ENCODE assay signal across 17 cellular contexts in the genomic region with DNA sequence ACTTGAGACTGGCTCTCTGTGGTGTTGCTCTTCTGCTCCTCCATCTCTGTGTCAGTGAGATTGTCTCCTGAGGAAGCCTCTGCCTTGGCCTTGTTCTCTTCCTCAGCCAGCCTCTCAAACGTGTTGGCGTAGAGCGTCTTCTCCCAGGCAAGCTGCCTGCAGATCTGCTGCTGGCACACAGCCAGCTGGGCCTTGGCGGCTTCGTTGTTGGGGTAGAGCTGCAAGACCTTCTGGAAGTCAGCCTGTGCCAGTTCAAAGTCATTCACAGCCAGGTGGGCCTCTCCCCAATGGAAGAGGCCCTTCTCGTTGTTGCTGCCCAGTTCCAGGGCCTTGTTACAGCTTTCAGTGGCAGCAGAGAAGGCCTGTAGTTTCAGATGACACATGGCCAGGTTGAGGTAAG.
DNase-seq lines count a peak whose midpoint lies in the region; ATAC-seq and TF ChIP-seq lines count a peak whose summit lies in the region.
"Had no signal": no experiment of that assay in that cellular context is flagged by ENCODE, and none has a peak within 500 bp of the region (broad histone marks: within the 10 kb centered on the region; RNA-seq: fewer than 3 reads in every experiment).

No MANE protein-coding gene starts in this region.

- H3K4me1 ChIP-seq in BE2C: no peaks in the 10 kb centered on the region
- H3K4me1 ChIP-seq in colonic mucosa: no peaks in the 10 kb centered on the region
- H3K4me1 ChIP-seq: BLaER1 treated with 17β-estradiol and CSF1 and Interleukin-3, amounts not matched to agents 10 nM and 100 nM had no signal

- peak; percentile 11 for DNase-seq in DMS53 (lab: John Stamatoyannopoulos, UW)
- no peak for DNase-seq in DMS53 treated with DMSO at 0.1 percent for 48 hours (lab: John Stamatoyannopoulos, UW; ENCODE audit: unreplicated experiment)
- peak; percentile 27 for DNase-seq in BE2C
- DNase-seq in NCI-H446 (lab: John Stamatoyannopoulos, UW): peak; percentile 88 to 97
- peak; percentile 18 for DNase-seq in cerebellum (ENCODE audit: low spot score)
- no peak for DNase-seq in stimulated activated naive B cell treated with anti-CD40 and anti-IgM and Interleukin-4, amounts not matched to agents 10 μg/mL and 1 μg/mL and 100 μg/mL, for 72 hours
- no peak for DNase-seq in hippocampal formation (lab: John Stamatoyannopoulos, UW)
- DNase-seq in colonic mucosa: no peak
- DNase-seq: 8988T; Calu3; CD8-positive, alpha-beta T cell; DMS153; GDM1; GM23248 had no signal

- H3K27ac Mint-ChIP-seq in stimulated activated naive B cell treated with anti-CD40 and anti-IgM and Interleukin-4, amounts not matched to agents 10 μg/mL and 1 μg/mL and 100 μg/mL, for 72 hours: no peak overlapping the region
- H3K27ac Mint-ChIP-seq: CD8-positive, alpha-beta T cell had no signal

- no peaks in the 10 kb centered on the region for H3K27me3 ChIP-seq in BE2C
- H3K27me3 ChIP-seq in colonic mucosa: no peaks in the 10 kb centered on the region
- H3K27me3 ChIP-seq: BLaER1 treated with 17β-estradiol and CSF1 and Interleukin-3, amounts not matched to agents 10 nM and 100 nM had no signal

- intact Hi-C loops in colonic mucosa (cut with DNase I): no loop called here

- H3K27ac ChIP-seq in colonic mucosa: no peak overlapping the region
- H3K27ac ChIP-seq: BLaER1 treated with 17β-estradiol and CSF1 and Interleukin-3, amounts not matched to agents 10 nM and 100 nM; GM23248; HL-60 had no signal

- H3K36me3 ChIP-seq in BE2C: no peaks in the 10 kb centered on the region
- no peaks in the 10 kb centered on the region for H3K36me3 ChIP-seq in colonic mucosa
- H3K36me3 ChIP-seq: BLaER1 treated with 17β-estradiol and CSF1 and Interleukin-3, amounts not matched to agents 10 nM and 100 nM; HAP-1 had no signal

- TF ChIP-seq CTCF in BE2C (IDR thresholded peaks at IDR 0.05; ENCODE audit: low read depth, low read length): no peak
- TF ChIP-seq CTCF in colonic mucosa (IDR thresholded peaks at IDR 0.05): no peak

- H3K9me3 ChIP-seq in BE2C (no peaks in the 10 kb centered on the region), colonic mucosa (no peaks in the 10 kb centered on the region)
- H3K9me3 ChIP-seq: HAP-1 had no signal

- H3K4me3 ChIP-seq in BE2C (ENCODE audit: low read depth, low read length): no peak overlapping the region
- no peak overlapping the region for H3K4me3 ChIP-seq in colonic mucosa
- H3K4me3 ChIP-seq: BLaER1 treated with 17β-estradiol and CSF1 and Interleukin-3, amounts not matched to agents 10 nM and 100 nM; GM23248; HAP-1 had no signal

- peaks cover 10% of the 10 kb centered on the region in 2 donors for H3K9me3 Mint-ChIP-seq in stimulated activated naive B cell treated with anti-CD40 and anti-IgM and Interleukin-4, amounts not matched to agents 10 μg/mL and 1 μg/mL and 100 μg/mL, for 72 hours
- H3K9me3 Mint-ChIP-seq: CD8-positive, alpha-beta T cell had no signal

- H3K9ac ChIP-seq in colonic mucosa (ENCODE audit: low read depth in 2 of 2, low read length in 2 of 2): no peak overlapping the region
- H3K9ac ChIP-seq: BLaER1 treated with 17β-estradiol and CSF1 and Interleukin-3, amounts not matched to agents 10 nM and 100 nM; GM23248 had no signal

- H3K27me3 Mint-ChIP-seq in stimulated activated naive B cell treated with anti-CD40 and anti-IgM and Interleukin-4, amounts not matched to agents 10 μg/mL and 1 μg/mL and 100 μg/mL, for 72 hours: no peaks in the 10 kb centered on the region

- ATAC-seq in stimulated activated naive B cell treated with anti-CD40 and anti-IgM and Interleukin-4, amounts not matched to agents 10 μg/mL and 1 μg/mL and 100 μg/mL, for 72 hours (replicated peaks): no peak
- ATAC-seq: CD8-positive, alpha-beta T cell had no signal

- H3K36me3 Mint-ChIP-seq in stimulated activated naive B cell treated with anti-CD40 and anti-IgM and Interleukin-4, amounts not matched to agents 10 μg/mL and 1 μg/mL and 100 μg/mL, for 72 hours: no peaks in the 10 kb centered on the region
- H3K36me3 Mint-ChIP-seq: CD8-positive, alpha-beta T cell had no signal

- H3K4me1 Mint-ChIP-seq in stimulated activated naive B cell treated with anti-CD40 and anti-IgM and Interleukin-4, amounts not matched to agents 10 μg/mL and 1 μg/mL and 100 μg/mL, for 72 hours: no peaks in the 10 kb centered on the region

- H3K4me3 Mint-ChIP-seq in stimulated activated naive B cell treated with anti-CD40 and anti-IgM and Interleukin-4, amounts not matched to agents 10 μg/mL and 1 μg/mL and 100 μg/mL, for 72 hours: no peak overlapping the region
- H3K4me3 Mint-ChIP-seq: CD8-positive, alpha-beta T cell had no signal

Comparison
In these comparisons a context has a peak if more than half of its experiments do, and no peak if none do; other contexts are left out.
1. DNase-seq: peak in DMS53 (single experiment), BE2C (single experiment), NCI-H446 (2 of 2) and cerebellum (single experiment); none in DMS53 treated with DMSO at 0.1 percent for 48 hours (single experiment), stimulated activated naive B cell treated with anti-CD40 and anti-IgM and Interleukin-4, amounts not matched to agents 10 μg/mL and 1 μg/mL and 100 μg/mL, for 72 hours (single experiment), hippocampal formation (0 of 2) and colonic mucosa (single experiment).